ENCODE assay signal across 23 cellular contexts in genomic region chr3:44240061-44240460, GRCh38. TPM values are rescaled to one million over a fixed set of nuclear protein-coding genes. Genes with fewer than 3 reads are reported as not detected.
DNase-seq lines count a peak whose midpoint lies in the region; ATAC-seq, FAIRE-seq and TF ChIP-seq lines count a peak whose summit lies in the region.
"Had no signal": no experiment of that assay in that cellular context is flagged by ENCODE, and none has a peak within 500 bp of the region (broad histone marks: within the 10 kb centered on the region; RNA-seq: fewer than 3 reads in every experiment).

No MANE protein-coding gene starts in this region.

- TF ChIP-seq RAD21 in HCT116 (IDR thresholded peaks at IDR 0.05; ENCODE audit: low read depth) (no peak), K562 (CRISPR knock-in tag; conservative IDR thresholded peaks at IDR 0.05 in 1 of 2, IDR thresholded peaks at IDR 0.05 in 1 of 2) (no peak)

- RAD21 ChIA-PET in HCT116 (lab: Charles Lee; ENCODE audit: low non-redundant PET in 1 of 2, low total read pairs in 2 of 2, uncharacterized antibody in 2 of 2, unreplicated experiment in 2 of 2) = no interaction called here

- no peak for TF ChIP-seq POLR2A in HCT116 (IDR thresholded peaks at IDR 0.05; ENCODE audit: borderline replicate concordance, extremely low read depth, insufficient read depth, insufficient read length)
- TF ChIP-seq POLR2A in K562 (conservative IDR thresholded peaks at IDR 0.05) = no peak

- H3K9me1 ChIP-seq in K562 (ENCODE audit: control insufficient read depth, insufficient read depth, low read length) = no peaks in the 10 kb centered on the region

- H3K27ac ChIP-seq in HCT116 (ENCODE audit: low read depth, low read length) (no peak overlapping the region), K562 (ENCODE audit: extremely low read depth, low read depth, low read length) (no peak overlapping the region), foreskin keratinocyte (no peak overlapping the region), mesenchymal stem cell (ENCODE audit: low read length, poor library complexity, severe bottlenecking) (no peak overlapping the region)

- no peak overlapping the region for H2BK120ac ChIP-seq in mesenchymal stem cell (ENCODE audit: low read depth, low read length)

- TF ChIP-seq EP300 in K562 (IDR thresholded peaks at IDR 0.05; ENCODE audit: low read length) = no peak

- H3K23ac ChIP-seq in mesenchymal stem cell (ENCODE audit: low read length in 2 of 2) = no peak overlapping the region

- H3K4ac ChIP-seq in mesenchymal stem cell (ENCODE audit: low read depth in 1 of 2, low read length in 2 of 2) = no peak overlapping the region

- POLR2A ChIA-PET in HCT116 (lab: Charles Lee) (no interaction called here), K562 (lab: Yijun Ruan, JAX) (no interaction called here)

- WGBS in K562 (ENCODE audit: insufficient coverage, low coverage, missing lambda C conversion rate) = 86% methylated on average over 1 of the region's 1 CpG
- 74% methylated on average over 1 of the region's 1 CpG for WGBS in mesenchymal stem cell

- no peaks in the 10 kb centered on the region for H3K79me1 ChIP-seq in mesenchymal stem cell (replicated peaks; ENCODE audit: low read length, poor library complexity, severe bottlenecking)

- no peak overlapping the region for H3K18ac ChIP-seq in mesenchymal stem cell (ENCODE audit: low read depth in 1 of 2, low read length in 2 of 2)

- no peaks in the 10 kb centered on the region for H3K36me3 ChIP-seq in HCT116 (ENCODE audit: control insufficient read depth in 1 of 2, insufficient read depth in 2 of 2, low read length in 2 of 2)
- H3K36me3 ChIP-seq in K562 (ENCODE audit: control insufficient read depth, insufficient read depth, low read length) = no peaks in the 10 kb centered on the region
- H3K36me3 ChIP-seq in mesenchymal stem cell (ENCODE audit: control insufficient read depth in 1 of 2, insufficient read depth in 2 of 2, low read depth in 1 of 2, low read length in 2 of 2) = no peaks in the 10 kb centered on the region
- H3K36me3 ChIP-seq: HAP-1 had no signal

- no peak overlapping the region for H2BK15ac ChIP-seq in mesenchymal stem cell (ENCODE audit: low read depth, poor library complexity, severe bottlenecking)

- DNase-seq in HCT116 (ENCODE audit: low read depth, low spot score) (no peak), K562 (ENCODE audit: extremely low read depth in 1 of 4, low spot score in 3 of 4) (no peak), foreskin keratinocyte (peak in 1 of 2 donors; percentile 32), T-helper 17 cell (no peak), mesenchymal stem cell (no peak), left lobe of liver (ENCODE audit: low spot score) (no peak)
- no peak for DNase-seq in activated naive CD4-positive, alpha-beta T cell (lab: John Stamatoyannopoulos, UW)
- DNase-seq: CD8-positive, alpha-beta T cell; COR-L47; DMS153; DMS79 treated with DMSO at 0.1 percent for 48 hours; EL; GDM1; HFFc6 had no signal

- peaks cover 37% of the 10 kb centered on the region for H3K27me3 Mint-ChIP-seq in T-helper 17 cell

- no peak overlapping the region for H4K8ac ChIP-seq in mesenchymal stem cell (ENCODE audit: low read length)

- no peak overlapping the region for H3K27ac Mint-ChIP-seq in T-helper 17 cell
- H3K27ac Mint-ChIP-seq: CD14-positive monocyte; CD8-positive, alpha-beta T cell; HFFc6 had no signal

- peaks cover 2 to 11% of the 10 kb centered on the region in 2 experiments; a peak in 2 of 4 replicates for H3K4me1 ChIP-seq in HCT116 (ENCODE audit: control insufficient read depth in 1 of 2, insufficient read depth in 2 of 2, low read length in 2 of 2)
- peaks cover 9 to 23% of the 10 kb centered on the region in 2 experiments for H3K4me1 ChIP-seq in K562 (replicated peaks in 1 of 2; ENCODE audit: control insufficient read depth in 2 of 2, insufficient read depth in 2 of 2, low read length in 2 of 2)
- H3K4me1 ChIP-seq in foreskin keratinocyte = no peaks in the 10 kb centered on the region
- peaks cover 8% of the 10 kb centered on the region for H3K4me1 ChIP-seq in mesenchymal stem cell (ENCODE audit: control insufficient read depth, insufficient read depth, low read depth, low read length)
- H3K4me1 ChIP-seq: HAP-1 had no signal

- H3K9me3 ChIP-seq in HCT116 (ENCODE audit: control insufficient read depth in 1 of 2, insufficient read depth in 1 of 2, low read depth in 1 of 2, low read length in 2 of 2) = no peaks in the 10 kb centered on the region
- peaks cover 10% of the 10 kb centered on the region; the same call in 1 of the 2 replicates for H3K9me3 ChIP-seq in K562 (replicated peaks; ENCODE audit: control insufficient read depth, insufficient read depth, low read depth, low read length)
- no peaks in the 10 kb centered on the region for H3K9me3 ChIP-seq in T-helper 17 cell (ENCODE audit: control insufficient read depth, low read length, poor library complexity, severe bottlenecking)
- H3K9me3 ChIP-seq in mesenchymal stem cell (ENCODE audit: control insufficient read depth, low read length) = peaks cover 5% of the 10 kb centered on the region
- H3K9me3 ChIP-seq: HAP-1 had no signal

- BruUV-seq in HCT116 (replicated peaks; lab: Mats Ljungman, UMichigan) (no TSS peak), K562 (replicated peaks; lab: Mats Ljungman, UMichigan) (no TSS peak)

- no peak overlapping the region for H4K91ac ChIP-seq in mesenchymal stem cell (ENCODE audit: low read length)

- H3K4me3 ChIP-seq in HCT116 (replicated peaks in 1 of 2; ENCODE audit: low read depth in 1 of 2, low read length in 2 of 2) (no peak overlapping the region), K562 (no peak overlapping the region), mesenchymal stem cell (ENCODE audit: insufficient read depth in 1 of 2, low read depth in 1 of 2, low read length in 2 of 2) (no peak overlapping the region)
- H3K4me3 ChIP-seq: HAP-1 had no signal

- peak overlapping the region in 1 of 2 experiments; percentile 71 for H2BK12ac ChIP-seq in mesenchymal stem cell (ENCODE audit: low read length in 2 of 2)

- no peaks in the 10 kb centered on the region for H3K27me3 ChIP-seq in HCT116 (ENCODE audit: insufficient read depth, low read length)
- H3K27me3 ChIP-seq in K562 (ENCODE audit: control insufficient read depth in 2 of 2, insufficient read depth in 2 of 2, low read length in 2 of 2) = no peaks in the 10 kb centered on the region
- peaks cover 18% of the 10 kb centered on the region for H3K27me3 ChIP-seq in foreskin keratinocyte
- peaks cover 0 to 21% of the 10 kb centered on the region in 2 experiments for H3K27me3 ChIP-seq in mesenchymal stem cell (ENCODE audit: control insufficient read depth in 1 of 2, insufficient read depth in 1 of 2, low read length in 2 of 2)

- TF ChIP-seq CTCF in HCT116 (IDR thresholded peaks at IDR 0.05 in 2 of 3, conservative IDR thresholded peaks at IDR 0.05 in 1 of 3; ENCODE audit: borderline replicate concordance in 1 of 3, insufficient read depth in 1 of 3, low read depth in 2 of 3, low read length in 2 of 3) = no peak
- TF ChIP-seq CTCF in K562 (IDR thresholded peaks at IDR 0.05 in 2 of 3, conservative IDR thresholded peaks at IDR 0.05 in 1 of 3; ENCODE audit: insufficient read depth in 2 of 3, low read depth in 1 of 3, low read length in 3 of 3) = no peak
- no peak for TF ChIP-seq CTCF in foreskin keratinocyte (conservative IDR thresholded peaks at IDR 0.05)

- H3K4me3 Mint-ChIP-seq in T-helper 17 cell = no peak overlapping the region
- H3K4me3 Mint-ChIP-seq: CD14-positive monocyte; CD8-positive, alpha-beta T cell; HFFc6 had no signal

- no peak overlapping the region for H2AK5ac ChIP-seq in mesenchymal stem cell (ENCODE audit: low read length, severe bottlenecking)

- H4K20me1 ChIP-seq in HCT116 (ENCODE audit: insufficient read depth) = no peaks in the 10 kb centered on the region
- H4K20me1 ChIP-seq in K562 (replicated peaks; ENCODE audit: control insufficient read depth, insufficient read depth, low read length) = no peaks in the 10 kb centered on the region

- H3K4me2 ChIP-seq in HCT116 (ENCODE audit: low read length) (no peak overlapping the region), K562 (ENCODE audit: insufficient read depth, low read length) (no peak overlapping the region), mesenchymal stem cell (ENCODE audit: low read length, poor library complexity, severe bottlenecking) (no peak overlapping the region)

- CTCF ChIA-PET in HCT116 (lab: Charles Lee) = no interaction called here
- CTCF ChIA-PET in K562 (lab: Yijun Ruan, JAX; ENCODE audit: low intra/inter-chr PET ratio) = no interaction called here

- intact Hi-C loops in HCT116 (cut with micrococcal nuclease) (no loop called here), K562 (cut with micrococcal nuclease) (no loop called here)

- no peak for ATAC-seq in HCT116
- no peak for ATAC-seq in K562
- peak; percentile 39 for ATAC-seq in foreskin keratinocyte
- no peak for ATAC-seq in T-helper 17 cell
- no peak for ATAC-seq in left lobe of liver
- ATAC-seq: CD8-positive, alpha-beta T cell had no signal

- no peaks in the 10 kb centered on the region for H3K36me3 Mint-ChIP-seq in T-helper 17 cell (ENCODE audit: low read depth)
- H3K36me3 Mint-ChIP-seq: CD14-positive monocyte; CD8-positive, alpha-beta T cell had no signal

- no peak overlapping the region for H3K14ac ChIP-seq in mesenchymal stem cell (ENCODE audit: low read length in 2 of 2)

- H3K9ac ChIP-seq in HCT116 (ENCODE audit: low read length) (no peak overlapping the region), K562 (ENCODE audit: insufficient read depth in 1 of 2, low read depth in 2 of 2, low read length in 2 of 2) (no peak overlapping the region), mesenchymal stem cell (ENCODE audit: low read length) (no peak overlapping the region)

- no peaks in the 10 kb centered on the region for H3K9me2 ChIP-seq in HCT116 (ENCODE audit: insufficient read depth)

- H3K79me2 ChIP-seq in HCT116 (ENCODE audit: insufficient read depth, low read length) (no peaks in the 10 kb centered on the region), K562 (ENCODE audit: control insufficient read depth, insufficient read depth, low read length) (no peaks in the 10 kb centered on the region)

- no peak overlapping the region for H2BK5ac ChIP-seq in mesenchymal stem cell (ENCODE audit: low read depth, low read length, poor library complexity, severe bottlenecking)

- no peak for FAIRE-seq in K562 (lab: Jason Lieb, UNC)
- FAIRE-seq: D721Med, GM12892, GM19239, H1 had no signal

- H2AFZ ChIP-seq in HCT116 (ENCODE audit: low read depth, low read length, poor library complexity, severe bottlenecking) (peak overlapping the region; percentile 38), K562 (ENCODE audit: low read depth, low read length) (peak overlapping the region; percentile 51), mesenchymal stem cell (ENCODE audit: low read depth, low read length) (no peak overlapping the region)

- H3K4me1 Mint-ChIP-seq in T-helper 17 cell = peaks cover 6% of the 10 kb centered on the region

- in situ Hi-C loops in K562 (cut with MboI) = no loop called here

RNA-seq across cellular contexts. Expression of gene TOPAZ1, which starts 1.6 kb away (rescaled TPM):
- total RNA-seq in HCT116 (2021; ENCODE audit: unreplicated experiment) (not detected), K562 (2014; rRNA removed) (not detected in 2 replicates), K562 (2014; rRNA removed; fragmentation: Illumina TruSeq; extraction: Trizol) (not detected in 2 replicates), K562 (2015; rRNA removed; fragmentation: Illumina TruSeq; extraction: Trizol) (not detected in 2 replicates), K562 (2021) (not detected in 2 replicates), foreskin keratinocyte (not detected in 2 replicates), T-helper 17 cell (not detected), left lobe of liver (not detected)
- polyA plus RNA-seq in HCT116 (2012) = 0.01 TPM in 1 of 2 replicates, not detected in the other
- not detected in 2 replicates for total RNA-seq in K562 (2011; cell fraction: chromatin; rRNA removed; ENCODE audit: low replicate concordance)
- not detected in 2 replicates for total RNA-seq in K562 (2011; cell fraction: nucleolus; rRNA removed)
- total RNA-seq in K562 (2011; cell fraction: nucleoplasm; rRNA removed) = not detected in 2 replicates
- polyA plus RNA-seq in K562 (2011; rRNA removed) (not detected in 2 replicates), K562 (2014; fragmentation: Illumina TruSeq; extraction: Trizol) (not detected in 2 replicates), K562 (2014; fragmentation: Nextera tagmentation; extraction: Ambion mirVana) (under 1 TPM in 1 of 2 experiments, not detected in 1; 0.01 TPM), K562 (2014; rRNA removed) (not detected in 2 replicates), foreskin keratinocyte (not detected in 2 replicates)
- polyA plus RNA-seq in K562 (2011; cell fraction: cytosol; rRNA removed) = not detected in 2 replicates
- polyA plus RNA-seq in K562 (2011; cell fraction: nucleus; rRNA removed) = not detected in 2 replicates
- polyA plus RNA-seq in K562 (2012) = not detected in 2 replicates
- polyA minus RNA-seq in K562 (2011; rRNA and poly(A)+ RNA removed) = not detected in 2 replicates
- not detected in 2 replicates for polyA minus RNA-seq in K562 (2011; cell fraction: cytosol; rRNA and poly(A)+ RNA removed)
- polyA minus RNA-seq in K562 (2011; cell fraction: nucleus; rRNA and poly(A)+ RNA removed) = not detected in 2 replicates
- not detected for polyA plus RNA-seq in mesenchymal stem cell (2013, experiment 1 of 2)
- polyA plus RNA-seq in mesenchymal stem cell (2013, experiment 2 of 2) = not detected
- total RNA-seq: A673; CD8-positive, alpha-beta T cell; H1; HFFc6; HT1080 had no signal
- polyA plus RNA-seq: BJ, CD14-positive monocyte, H1 had no signal
